ENCODE assay signal across 20 cellular contexts in the genomic region with DNA sequence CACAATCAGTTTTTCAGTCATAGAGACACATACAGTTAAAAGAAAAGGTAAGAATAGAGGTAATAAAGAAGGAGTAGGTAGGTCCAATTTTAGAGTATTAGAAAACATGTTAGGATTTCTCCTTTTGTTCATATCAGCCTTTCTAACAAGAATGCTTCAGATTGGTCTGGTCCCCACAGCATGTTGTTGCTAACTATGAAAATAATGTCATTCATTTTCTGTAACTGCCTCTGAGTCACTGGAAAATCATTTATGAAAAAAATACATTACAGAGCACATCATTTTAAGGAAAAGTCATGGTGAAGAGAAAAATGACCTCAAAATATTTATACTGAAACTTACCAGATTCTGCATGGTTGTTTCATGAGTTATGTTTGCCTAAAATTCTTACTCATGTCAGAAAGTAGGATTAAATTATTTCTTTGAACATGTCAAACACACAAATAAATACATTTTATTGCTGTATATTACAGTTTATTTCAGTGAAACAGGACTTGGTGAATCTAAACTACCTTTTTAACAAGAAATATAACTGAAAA. TPM values are rescaled to one million over a fixed set of nuclear protein-coding genes. Genes with fewer than 3 reads are reported as not detected.
DNase-seq lines count a peak whose midpoint lies in the region; ATAC-seq, FAIRE-seq and TF ChIP-seq lines count a peak whose summit lies in the region.
"Had no signal": no experiment of that assay in that cellular context is flagged by ENCODE, and none has a peak within 500 bp of the region (broad histone marks: within the 10 kb centered on the region; RNA-seq: fewer than 3 reads in every experiment).

No MANE protein-coding gene starts in this region.

- no peaks in the 10 kb centered on the region for H3K79me2 ChIP-seq in mesendoderm (ENCODE audit: control insufficient read depth, insufficient read depth, low read length)

- no peak for TF ChIP-seq CTCF in chondrocyte (IDR thresholded peaks at IDR 0.05)

- H2BK15ac ChIP-seq in mesendoderm (replicated peaks; ENCODE audit: low read depth): no peak overlapping the region

- no peak overlapping the region for H2BK120ac ChIP-seq in mesendoderm (ENCODE audit: low read depth, low read length)

- H3K56ac ChIP-seq in mesendoderm (ENCODE audit: low read length): no peak overlapping the region

- POLR2A ChIA-PET in activated CD4-positive, alpha-beta memory T cell treated with anti-CD3 and anti-CD28 coated beads for 36 hours (lab: Charles Lee): interaction anchor here (1.5 to 3.9 kb wide), 2 partner anchors 31 to 73 kb away, joined by 13 to 14 read pairs; partner anchors contain the start of gene ARAP2
- POLR2A ChIA-PET in activated CD4-positive, alpha-beta memory T cell treated with anti-CD3 and anti-CD28 coated beads, Interleukin-2, amount 10 ng/mL, durations not matched to agents 7 days and 5 days (lab: Charles Lee): interaction anchor here (2.4 kb wide), 1 partner anchor 72 kb away, joined by 9 read pairs; the partner anchor contains the start of gene ARAP2

- H2BK5ac ChIP-seq in mesendoderm (ENCODE audit: low read length): no peak overlapping the region

- H2AK5ac ChIP-seq in mesendoderm (ENCODE audit: low read length): no peak overlapping the region

- no peak overlapping the region for H3K4me3 Mint-ChIP-seq in activated CD4-positive, alpha-beta memory T cell treated with anti-CD3 and anti-CD28 coated beads for 36 hours
- no peak overlapping the region for H3K4me3 Mint-ChIP-seq in activated CD4-positive, alpha-beta memory T cell treated with anti-CD3 and anti-CD28 coated beads, Interleukin-2, amount 10 ng/mL, durations not matched to agents 7 days and 5 days
- no peak overlapping the region for H3K4me3 Mint-ChIP-seq in chondrocyte (ENCODE audit: unreplicated experiment)
- H3K4me3 Mint-ChIP-seq: H9 had no signal

- H3K79me1 ChIP-seq in mesendoderm (ENCODE audit: low read length): no peaks in the 10 kb centered on the region

- no peak overlapping the region for H3K9ac ChIP-seq in mesendoderm (ENCODE audit: low read length)

- H3K36me3 ChIP-seq in mesendoderm (ENCODE audit: control insufficient read depth, insufficient read depth, low read length): no peaks in the 10 kb centered on the region
- H3K36me3 ChIP-seq: breast epithelium, vagina, WERI-Rb-1 had no signal

- H3K9me3 Mint-ChIP-seq in activated CD4-positive, alpha-beta memory T cell treated with anti-CD3 and anti-CD28 coated beads for 36 hours: no peaks in the 10 kb centered on the region
- H3K9me3 Mint-ChIP-seq in activated CD4-positive, alpha-beta memory T cell treated with anti-CD3 and anti-CD28 coated beads, Interleukin-2, amount 10 ng/mL, durations not matched to agents 7 days and 5 days: peaks cover 13% of the 10 kb centered on the region
- no peaks in the 10 kb centered on the region for H3K9me3 Mint-ChIP-seq in chondrocyte (ENCODE audit: low read depth)
- H3K9me3 Mint-ChIP-seq: H9 had no signal

- CTCF ChIA-PET in activated CD4-positive, alpha-beta memory T cell treated with anti-CD3 and anti-CD28 coated beads for 36 hours (lab: Charles Lee): interaction anchor here (0.8 to 2.4 kb wide), 2 partner anchors 62 to 83 kb away, joined by 3 to 6 read pairs; no protein-coding TSS in a partner anchor
- CTCF ChIA-PET in activated CD4-positive, alpha-beta memory T cell treated with anti-CD3 and anti-CD28 coated beads, Interleukin-2, amount 10 ng/mL, durations not matched to agents 7 days and 5 days (lab: Charles Lee): no interaction called here

- intact Hi-C loops in activated CD4-positive, alpha-beta memory T cell treated with anti-CD3 and anti-CD28 coated beads for 36 hours (cut with micrococcal nuclease): loop anchor here (1.0 kb wide), 6 partner anchors 16 to 78 kb away; partner anchors contain the start of gene DTHD1

- H3K4me3 ChIP-seq in mesendoderm (ENCODE audit: low read length): no peak overlapping the region
- H3K4me3 ChIP-seq: breast epithelium, vagina had no signal

- no peaks in the 10 kb centered on the region for H3K27me3 ChIP-seq in mesendoderm (ENCODE audit: insufficient read depth, low read length, poor library complexity)
- H3K27me3 ChIP-seq: breast epithelium, vagina had no signal

- peak overlapping the region; percentile 69 for H3K27ac Mint-ChIP-seq in activated CD4-positive, alpha-beta memory T cell treated with anti-CD3 and anti-CD28 coated beads for 36 hours
- H3K27ac Mint-ChIP-seq in activated CD4-positive, alpha-beta memory T cell treated with anti-CD3 and anti-CD28 coated beads, Interleukin-2, amount 10 ng/mL, durations not matched to agents 7 days and 5 days: no peak overlapping the region
- peak overlapping the region; percentile 79 for H3K27ac Mint-ChIP-seq in chondrocyte (ENCODE audit: unreplicated experiment)
- H3K27ac Mint-ChIP-seq: H9 had no signal

- no peak overlapping the region for H3K4me2 ChIP-seq in mesendoderm (ENCODE audit: low read length)

- ATAC-seq in HG03342 (IDR thresholded peaks at IDR 0.05; ENCODE audit: unreplicated experiment) (no peak), HG02571 (IDR thresholded peaks at IDR 0.05; ENCODE audit: unreplicated experiment) (no peak)

- no peak overlapping the region for H3K27ac ChIP-seq in mesendoderm (ENCODE audit: low read depth, low read length)
- H3K27ac ChIP-seq: breast epithelium, vagina, WERI-Rb-1 had no signal

- no peak overlapping the region for H4K5ac ChIP-seq in mesendoderm (ENCODE audit: low read length)

- peaks cover 62% of the 10 kb centered on the region for H3K4me1 Mint-ChIP-seq in activated CD4-positive, alpha-beta memory T cell treated with anti-CD3 and anti-CD28 coated beads for 36 hours (ENCODE audit: low read depth)
- H3K4me1 Mint-ChIP-seq in activated CD4-positive, alpha-beta memory T cell treated with anti-CD3 and anti-CD28 coated beads, Interleukin-2, amount 10 ng/mL, durations not matched to agents 7 days and 5 days: peaks cover 52% of the 10 kb centered on the region
- peaks cover 25% of the 10 kb centered on the region for H3K4me1 Mint-ChIP-seq in chondrocyte (ENCODE audit: low read depth)
- H3K4me1 Mint-ChIP-seq: H9 had no signal

- no peaks in the 10 kb centered on the region for H3K4me1 ChIP-seq in mesendoderm (ENCODE audit: control insufficient read depth, low read depth, low read length)
- H3K4me1 ChIP-seq: breast epithelium, vagina had no signal

- no peak overlapping the region for H4K8ac ChIP-seq in mesendoderm (ENCODE audit: low read depth, low read length)

- H3K23ac ChIP-seq in mesendoderm (ENCODE audit: low read length): no peak overlapping the region

- H3K36me3 Mint-ChIP-seq in activated CD4-positive, alpha-beta memory T cell treated with anti-CD3 and anti-CD28 coated beads for 36 hours: peaks cover 6% of the 10 kb centered on the region
- peaks cover 23% of the 10 kb centered on the region for H3K36me3 Mint-ChIP-seq in activated CD4-positive, alpha-beta memory T cell treated with anti-CD3 and anti-CD28 coated beads, Interleukin-2, amount 10 ng/mL, durations not matched to agents 7 days and 5 days (ENCODE audit: low read depth)
- no peaks in the 10 kb centered on the region for H3K36me3 Mint-ChIP-seq in chondrocyte (ENCODE audit: low read depth)

- no peak for DNase-seq in activated CD4-positive, alpha-beta memory T cell treated with anti-CD3 and anti-CD28 coated beads for 36 hours
- no peak for DNase-seq in activated CD4-positive, alpha-beta memory T cell treated with anti-CD3 and anti-CD28 coated beads, Interleukin-2, amount 10 ng/mL, durations not matched to agents 7 days and 5 days
- DNase-seq in HTR-8/SVneo (ENCODE audit: insufficient read length, low spot score): peak; percentile 24
- DNase-seq in chondrocyte (ENCODE audit: low spot score): no peak
- DNase-seq in renal cortical epithelial cell (ENCODE audit: low read depth): peak; percentile 14
- no peak for DNase-seq in mesendoderm
- DNase-seq: Calu3, foreskin fibroblast, H9, kidney, mammary epithelial cell, MM.1S, NCI-H774, T-helper 2 cell, WERI-Rb-1 had no signal

- FAIRE-seq in HTR-8/SVneo (lab: Jason Lieb, UNC): no peak

- H3K27me3 Mint-ChIP-seq in activated CD4-positive, alpha-beta memory T cell treated with anti-CD3 and anti-CD28 coated beads for 36 hours: no peaks in the 10 kb centered on the region
- no peaks in the 10 kb centered on the region for H3K27me3 Mint-ChIP-seq in activated CD4-positive, alpha-beta memory T cell treated with anti-CD3 and anti-CD28 coated beads, Interleukin-2, amount 10 ng/mL, durations not matched to agents 7 days and 5 days
- no peaks in the 10 kb centered on the region for H3K27me3 Mint-ChIP-seq in chondrocyte (ENCODE audit: low read depth)

- H3K18ac ChIP-seq in mesendoderm (ENCODE audit: low read length): no peak overlapping the region

- no peak overlapping the region for H3K4ac ChIP-seq in mesendoderm (ENCODE audit: low read depth, low read length)

RNA-seq across cellular contexts. Expression of gene DTHD1, which starts 35.2 kb away (rescaled TPM):
- 1 to 10 TPM; 3.1 to 3.8 TPM for total RNA-seq in activated CD4-positive, alpha-beta memory T cell treated with anti-CD3 and anti-CD28 coated beads for 36 hours
- total RNA-seq in activated CD4-positive, alpha-beta memory T cell treated with anti-CD3 and anti-CD28 coated beads, Interleukin-2, amount 10 ng/mL, durations not matched to agents 7 days and 5 days: 1 to 10 TPM; 1.3 to 1.5 TPM
- total RNA-seq in chondrocyte: not detected in 3 replicates
- not detected in 2 replicates for total RNA-seq in renal cortical epithelial cell
- not detected for polyA plus RNA-seq in mesendoderm (2013, experiment 1 of 2)
- not detected for polyA plus RNA-seq in mesendoderm (2013, experiment 2 of 2)
- total RNA-seq: Calu3, H9, mammary epithelial cell had no signal
- polyA plus RNA-seq: BJ, mammary epithelial cell had no signal

Comparison
In these comparisons a context has a peak if more than half of its experiments do, and no peak if none do; other contexts are left out.
1. DNase-seq: peak in HTR-8/SVneo (single experiment) and renal cortical epithelial cell (single experiment); none in activated CD4-positive, alpha-beta memory T cell treated with anti-CD3 and anti-CD28 coated beads for 36 hours (single experiment), activated CD4-positive, alpha-beta memory T cell treated with anti-CD3 and anti-CD28 coated beads, Interleukin-2, amount 10 ng/mL, durations not matched to agents 7 days and 5 days (single experiment), chondrocyte (single experiment) and mesendoderm (single experiment).